In genomic region chr10:28925154-28925663, GRCh38 we compare ENCODE assay signal across 21 cellular contexts.
DNase-seq lines count a peak whose midpoint lies in the region; ATAC-seq, FAIRE-seq and TF ChIP-seq lines count a peak whose summit lies in the region.
"Had no signal": no experiment of that assay in that cellular context is flagged by ENCODE, and none has a peak within 500 bp of the region (broad histone marks: within the 10 kb centered on the region; RNA-seq: fewer than 3 reads in every experiment).

No MANE protein-coding gene starts in this region.

- H3K36me3 Mint-ChIP-seq in astrocyte (ENCODE audit: low read depth, unreplicated experiment): no peaks in the 10 kb centered on the region
- no peaks in the 10 kb centered on the region for H3K36me3 Mint-ChIP-seq in activated CD4-positive, alpha-beta T cell treated with anti-CD3 and anti-CD28 coated beads for 36 hours (ENCODE audit: low read depth)
- H3K36me3 Mint-ChIP-seq in activated T-helper 17 cell treated with anti-CD3 and anti-CD28 coated beads, Interleukin-2, amount 50 U/mL, for 72 hours (ENCODE audit: low read depth): no peaks in the 10 kb centered on the region
- H3K36me3 Mint-ChIP-seq: CD4-positive, CD25-positive, alpha-beta regulatory T cell had no signal

- no peak overlapping the region for H3K27ac Mint-ChIP-seq in astrocyte (ENCODE audit: unreplicated experiment)
- no peak overlapping the region for H3K27ac Mint-ChIP-seq in activated CD4-positive, alpha-beta T cell treated with anti-CD3 and anti-CD28 coated beads for 36 hours
- no peak overlapping the region for H3K27ac Mint-ChIP-seq in activated T-helper 17 cell treated with anti-CD3 and anti-CD28 coated beads, Interleukin-2, amount 50 U/mL, for 72 hours
- H3K27ac Mint-ChIP-seq: CD4-positive, CD25-positive, alpha-beta regulatory T cell; stimulated activated naive CD8-positive, alpha-beta T cell treated with anti-CD3 and anti-CD28 coated beads, Interleukin-15, amount 100 ng/mL, for 72 hours had no signal

- intact Hi-C loops in posterior vena cava (cut with DNase I): no loop called here
- intact Hi-C loops in activated CD4-positive, alpha-beta T cell treated with anti-CD3 and anti-CD28 coated beads for 36 hours (cut with DNase I, micrococcal nuclease): no loop called here

- no peak overlapping the region for H3K4me3 Mint-ChIP-seq in astrocyte (ENCODE audit: unreplicated experiment)
- no peak overlapping the region for H3K4me3 Mint-ChIP-seq in activated CD4-positive, alpha-beta T cell treated with anti-CD3 and anti-CD28 coated beads for 36 hours
- H3K4me3 Mint-ChIP-seq in activated T-helper 17 cell treated with anti-CD3 and anti-CD28 coated beads, Interleukin-2, amount 50 U/mL, for 72 hours: no peak overlapping the region
- H3K4me3 Mint-ChIP-seq: stimulated activated naive CD8-positive, alpha-beta T cell treated with anti-CD3 and anti-CD28 coated beads, Interleukin-15, amount 100 ng/mL, for 72 hours had no signal

- FAIRE-seq in astrocyte (lab: Jason Lieb, UNC): no peak
- FAIRE-seq: A549 had no signal

- H3K27me3 ChIP-seq in BLaER1 (peaks cover 20% of the 10 kb centered on the region), astrocyte (ENCODE audit: insufficient read depth, low read length) (no peaks in the 10 kb centered on the region)
- H3K27me3 ChIP-seq: colonic mucosa had no signal

- CTCF ChIA-PET in activated CD4-positive, alpha-beta T cell treated with anti-CD3 and anti-CD28 coated beads for 36 hours (lab: Charles Lee): interaction anchor here (0.7 to 0.8 kb wide), 2 partner anchors 14 to 29 kb away, joined by 3 read pairs; no protein-coding TSS in a partner anchor

- no peak overlapping the region for H3K4me3 ChIP-seq in BLaER1
- H3K4me3 ChIP-seq in astrocyte (ENCODE audit: insufficient read depth, low read depth, low read length): no peak overlapping the region
- H3K4me3 ChIP-seq: A549, colonic mucosa, mucosa of descending colon had no signal

- H3K27ac ChIP-seq in BLaER1 (no peak overlapping the region), astrocyte (ENCODE audit: low read depth, low read length) (no peak overlapping the region)
- H3K27ac ChIP-seq: colonic mucosa, epithelial cell of prostate had no signal

- H4K20me1 ChIP-seq in BLaER1 (no peaks in the 10 kb centered on the region), astrocyte (ENCODE audit: insufficient read depth, low read length) (no peaks in the 10 kb centered on the region)

- H3K36me3 ChIP-seq in BLaER1 (no peaks in the 10 kb centered on the region), astrocyte (ENCODE audit: insufficient read depth, low read length) (no peaks in the 10 kb centered on the region)
- H3K36me3 ChIP-seq: colonic mucosa had no signal

- H3K9ac ChIP-seq in BLaER1: no peak overlapping the region
- H3K9ac ChIP-seq in astrocyte (ENCODE audit: low read length): no peak overlapping the region

- no peaks in the 10 kb centered on the region for H3K27me3 Mint-ChIP-seq in astrocyte (ENCODE audit: low read depth, unreplicated experiment)
- H3K27me3 Mint-ChIP-seq in activated CD4-positive, alpha-beta T cell treated with anti-CD3 and anti-CD28 coated beads for 36 hours: peaks cover 10% of the 10 kb centered on the region
- peaks cover 13% of the 10 kb centered on the region for H3K27me3 Mint-ChIP-seq in activated T-helper 17 cell treated with anti-CD3 and anti-CD28 coated beads, Interleukin-2, amount 50 U/mL, for 72 hours
- H3K27me3 Mint-ChIP-seq: CD4-positive, CD25-positive, alpha-beta regulatory T cell had no signal

- H3K4me2 ChIP-seq in BLaER1 (peak overlapping the region; percentile 39; the same call in 1 of the 2 replicates), astrocyte (ENCODE audit: low read length) (peak overlapping the region; percentile 39)
- H3K4me2 ChIP-seq: A549 had no signal

- H3K9me3 ChIP-seq in BLaER1: peaks cover 17% of the 10 kb centered on the region
- peaks cover 3% of the 10 kb centered on the region for H3K9me3 ChIP-seq in astrocyte (ENCODE audit: insufficient read depth, low read depth, low read length)
- H3K9me3 ChIP-seq: colonic mucosa, mucosa of descending colon had no signal

- peaks cover 1% of the 10 kb centered on the region for H3K9me3 Mint-ChIP-seq in astrocyte (ENCODE audit: unreplicated experiment)
- no peaks in the 10 kb centered on the region for H3K9me3 Mint-ChIP-seq in activated CD4-positive, alpha-beta T cell treated with anti-CD3 and anti-CD28 coated beads for 36 hours (ENCODE audit: low read depth)
- no peaks in the 10 kb centered on the region for H3K9me3 Mint-ChIP-seq in activated T-helper 17 cell treated with anti-CD3 and anti-CD28 coated beads, Interleukin-2, amount 50 U/mL, for 72 hours
- H3K9me3 Mint-ChIP-seq: stimulated activated naive CD8-positive, alpha-beta T cell treated with anti-CD3 and anti-CD28 coated beads, Interleukin-15, amount 100 ng/mL, for 72 hours had no signal

- POLR2A ChIA-PET in activated CD4-positive, alpha-beta T cell treated with anti-CD3 and anti-CD28 coated beads for 36 hours (lab: Charles Lee): no interaction called here

- no peaks in the 10 kb centered on the region for H3K79me2 ChIP-seq in astrocyte (ENCODE audit: insufficient read depth, low read length)

- no peak for ATAC-seq in activated CD4-positive, alpha-beta T cell treated with anti-CD3 and anti-CD28 coated beads for 36 hours
- no peak for ATAC-seq in activated T-helper 17 cell treated with anti-CD3 and anti-CD28 coated beads, Interleukin-2, amount 50 U/mL, for 72 hours (replicated peaks)
- ATAC-seq: A549; mucosa of descending colon; stimulated activated naive CD8-positive, alpha-beta T cell treated with anti-CD3 and anti-CD28 coated beads, Interleukin-15, amount 100 ng/mL, for 72 hours had no signal

- H3K4me1 Mint-ChIP-seq in astrocyte (ENCODE audit: low read depth, unreplicated experiment): peaks cover 7% of the 10 kb centered on the region
- H3K4me1 Mint-ChIP-seq in activated CD4-positive, alpha-beta T cell treated with anti-CD3 and anti-CD28 coated beads for 36 hours: no peaks in the 10 kb centered on the region
- no peaks in the 10 kb centered on the region for H3K4me1 Mint-ChIP-seq in activated T-helper 17 cell treated with anti-CD3 and anti-CD28 coated beads, Interleukin-2, amount 50 U/mL, for 72 hours
- H3K4me1 Mint-ChIP-seq: CD4-positive, CD25-positive, alpha-beta regulatory T cell; stimulated activated naive CD8-positive, alpha-beta T cell treated with anti-CD3 and anti-CD28 coated beads, Interleukin-15, amount 100 ng/mL, for 72 hours had no signal

- DNase-seq in astrocyte (ENCODE audit: low read depth) (no peak), iPS DF 19.7 (ENCODE audit: low read depth, low spot score) (peak; percentile 7), posterior vena cava (ENCODE audit: low spot score) (peak; percentile 84), NOMO-1 treated with dmso at 0.1 percent for 144 hours (lab: John Stamatoyannopoulos, UW; ENCODE audit: unreplicated experiment) (no peak)
- DNase-seq in activated CD4-positive, alpha-beta T cell treated with anti-CD3 and anti-CD28 coated beads for 36 hours: no peak
- no peak for DNase-seq in activated effector memory CD4-positive, alpha-beta T cell treated with anti-CD3 and anti-CD28 coated beads, Interleukin-2, amount 50 U/mL, for 16 hours
- DNase-seq: activated CD4-positive, alpha-beta T cell treated with anti-CD3 and anti-CD28 coated beads for 4 hours; activated CD8-positive, alpha-beta memory T cell treated with anti-CD3 and anti-CD28 coated beads, Interleukin-2, amount 50 U/mL, for 4 hours; activated naive CD4-positive, alpha-beta T cell treated with Interleukin-2 at 50 U/mL for 16 hours; CD4-positive, CD25-positive, alpha-beta regulatory T cell; colonic mucosa; Karpas-422; kidney glomerular epithelial cell; mucosa of descending colon; NCI-H1092 treated with DMSO at 0.1 percent for 48 hours; stimulated activated naive CD8-positive, alpha-beta T cell treated with anti-CD3 and anti-CD28 coated beads, Interleukin-15, amount 100 ng/mL, for 72 hours; T1000 had no signal

- no peaks in the 10 kb centered on the region for H3K4me1 ChIP-seq in BLaER1
- peaks cover 8% of the 10 kb centered on the region for H3K4me1 ChIP-seq in astrocyte (ENCODE audit: insufficient read depth, low read length)
- H3K4me1 ChIP-seq: colonic mucosa had no signal

- peak overlapping the region; percentile 22 for H2AFZ ChIP-seq in astrocyte (ENCODE audit: low read depth, low read length)

- TF ChIP-seq CTCF in astrocyte (IDR thresholded peaks at IDR 0.05; ENCODE audit: insufficient read depth, low read depth, low read length): no peak

Comparison
In these comparisons a context has a peak if more than half of its experiments do, and no peak if none do; other contexts are left out.
1. DNase-seq: peak in iPS DF 19.7 (single experiment) and posterior vena cava (single experiment); none in astrocyte (single experiment), activated CD4-positive, alpha-beta T cell treated with anti-CD3 and anti-CD28 coated beads for 36 hours (single experiment), activated effector memory CD4-positive, alpha-beta T cell treated with anti-CD3 and anti-CD28 coated beads, Interleukin-2, amount 50 U/mL, for 16 hours (single experiment) and NOMO-1 treated with dmso at 0.1 percent for 144 hours (single experiment).